In genomic region chr9:37079370-37080164, GRCh38 we compare ENCODE assay signal across 1 cellular context.
TF ChIP-seq lines count a peak whose summit lies in the region.

No MANE protein-coding gene starts in this region.

TF ChIP-seq in HepG2, 621 proteins besides CTCF, POLR2A, EP300 and RAD21 (continued from another document and continues in another):
- TF ChIP-seq ZNF512B (CRISPR knock-in tag; IDR thresholded peaks at IDR 0.05; ENCODE audit: borderline replicate concordance) (peak; percentile 42; the same call in 1 of the 2 replicates), SPEN (CRISPR knock-in tag; IDR thresholded peaks at IDR 0.05; ENCODE audit: low read depth) (peak; percentile 93), GMEB2 (CRISPR knock-in tag; IDR thresholded peaks at IDR 0.05; ENCODE audit: low read depth) (no peak), ZNF891 (CRISPR knock-in tag; IDR thresholded peaks at IDR 0.05) (peak; percentile 99), KDM3A (CRISPR knock-in tag; IDR thresholded peaks at IDR 0.05; ENCODE audit: low read depth) (peak; percentile 91), ZNF296 (CRISPR knock-in tag; conservative IDR thresholded peaks at IDR 0.05) (peak; percentile 97), CSRNP2 (CRISPR knock-in tag; conservative IDR thresholded peaks at IDR 0.05; ENCODE audit: low read depth) (peak; percentile 87), PAF1 (CRISPR knock-in tag; IDR thresholded peaks at IDR 0.05) (no peak), NR2F1 (CRISPR knock-in tag; IDR thresholded peaks at IDR 0.05) (no peak), AHR (CRISPR knock-in tag; IDR thresholded peaks at IDR 0.05) (peak; percentile 98), BRF2 (CRISPR knock-in tag; IDR thresholded peaks at IDR 0.05) (peak; percentile 98), DRAP1 (CRISPR knock-in tag; IDR thresholded peaks at IDR 0.05) (no peak; the same call in none of the 2 replicates), PITX1 (CRISPR knock-in tag; IDR thresholded peaks at IDR 0.05) (peak; percentile 83), RFX1 (IDR thresholded peaks at IDR 0.05) (no peak), SP140L (CRISPR knock-in tag; IDR thresholded peaks at IDR 0.05; ENCODE audit: borderline replicate concordance) (peak; percentile 76; the same call in 1 of the 2 replicates), CENPT (CRISPR knock-in tag; IDR thresholded peaks at IDR 0.05; ENCODE audit: low read depth) (peak; percentile 93), ZNF576 (CRISPR knock-in tag; IDR thresholded peaks at IDR 0.05) (peak; percentile 98), ZUFSP (CRISPR knock-in tag; IDR thresholded peaks at IDR 0.05; ENCODE audit: borderline replicate concordance) (no peak), ZNF792 (CRISPR knock-in tag; IDR thresholded peaks at IDR 0.05) (peak; percentile 97; the same call in 1 of the 2 replicates), KLF15 (CRISPR knock-in tag; IDR thresholded peaks at IDR 0.05; ENCODE audit: borderline replicate concordance) (peak; percentile 99), MTA3 (CRISPR knock-in tag; IDR thresholded peaks at IDR 0.05) (no peak), CEBPG (CRISPR knock-in tag; IDR thresholded peaks at IDR 0.05) (peak; percentile 46), MAX (IDR thresholded peaks at IDR 0.05) (peak; percentile 100), ZNF3 (CRISPR knock-in tag; IDR thresholded peaks at IDR 0.05) (peak; percentile 86; the same call in 1 of the 2 replicates), ZNF530 (CRISPR knock-in tag; IDR thresholded peaks at IDR 0.05; ENCODE audit: low read depth) (peak; percentile 96), SIN3B (IDR thresholded peaks at IDR 0.05; ENCODE audit: low read length) (0 out of 2 replicates have a peak, but pooled peaks have one; percentile 24), GABPB1 (CRISPR knock-in tag; IDR thresholded peaks at IDR 0.05) (peak; percentile 92), ZKSCAN8 (CRISPR knock-in tag; IDR thresholded peaks at IDR 0.05; ENCODE audit: borderline replicate concordance) (peak; percentile 58; the same call in 1 of the 2 replicates), ZBTB38 (CRISPR knock-in tag; IDR thresholded peaks at IDR 0.05) (peak; percentile 96), NRL (CRISPR knock-in tag; IDR thresholded peaks at IDR 0.05; ENCODE audit: borderline replicate concordance) (peak; percentile 100), ZNF362 (CRISPR knock-in tag; IDR thresholded peaks at IDR 0.05; ENCODE audit: borderline replicate concordance) (peak; percentile 64; the same call in 1 of the 2 replicates), ETS1 (CRISPR knock-in tag; IDR thresholded peaks at IDR 0.05) (peak; percentile 99), SP5 (CRISPR knock-in tag; IDR thresholded peaks at IDR 0.05; ENCODE audit: borderline replicate concordance, low read depth) (peak; percentile 86), KAT7 (CRISPR knock-in tag; IDR thresholded peaks at IDR 0.05; ENCODE audit: borderline replicate concordance) (peak; percentile 85; the same call in 1 of the 2 replicates), ZNF383 (CRISPR knock-in tag; IDR thresholded peaks at IDR 0.05; ENCODE audit: borderline replicate concordance) (no peak), ARID5B (CRISPR knock-in tag; IDR thresholded peaks at IDR 0.05) (peak; percentile 84), TOE1 (CRISPR knock-in tag; IDR thresholded peaks at IDR 0.05) (peak; percentile 97), ZKSCAN1 (IDR thresholded peaks at IDR 0.05; ENCODE audit: low read length) (no peak), NR2C2 (CRISPR knock-in tag; IDR thresholded peaks at IDR 0.05; ENCODE audit: borderline replicate concordance) (peak; percentile 96)
